23 cellular contexts compared by ENCODE assay signal in the genomic region with DNA sequence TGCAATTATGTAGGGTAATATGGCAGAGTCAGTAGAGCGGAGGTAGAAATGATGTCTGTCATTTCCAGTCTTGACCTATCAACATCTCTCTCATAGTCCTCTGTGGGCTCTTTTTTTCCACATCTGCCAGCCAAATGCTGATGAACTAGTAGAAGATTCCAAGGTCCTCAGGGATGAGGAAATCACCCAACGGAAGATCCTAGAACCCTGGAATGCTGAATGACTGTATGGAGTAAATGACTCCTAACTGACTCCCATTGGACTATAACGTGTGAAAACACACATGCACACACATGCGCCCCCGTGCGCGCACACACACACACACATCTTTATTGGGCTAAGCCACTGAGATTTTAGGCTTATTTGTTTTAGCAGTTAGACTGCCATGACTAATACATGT.
"Had no signal": no experiment of that assay in that cellular context is flagged by ENCODE, and none has a peak within 500 bp of the region (broad histone marks: within the 10 kb centered on the region; RNA-seq: fewer than 3 reads in every experiment).

No MANE protein-coding gene starts in this region.

- H3K9me3 ChIP-seq: MG63, SK-N-SH had no signal

- H3K27me3 ChIP-seq: MG63 had no signal

- H3K9me2 ChIP-seq: SK-N-SH had no signal

- H3K27ac ChIP-seq: RWPE1 had no signal

- H3K9ac ChIP-seq: SK-N-SH had no signal

- H3K4me3 ChIP-seq: MG63 had no signal

- DNase-seq: IMR-90, Karpas-422, KG1, MG63, NCI-H1092, NCI-H1105 treated with DMSO at 0.1 percent for 48 hours, NCI-H1417 treated with DMSO at 0.1 percent for 48 hours, NCI-H146, NCI-H1694 treated with DMSO at 0.1 percent for 48 hours, NCI-H2029, NCI-H2081 treated with DMSO at 0.1 percent for 48 hours, NCI-H2171, NCI-H226, NCI-H446, NCI-H510A, NCI-H524 treated with DMSO at 0.1 percent for 48 hours, NCI-H69, NCI-H774, SHP77, SK-N-SH, SW 1271, T-helper 1 cell had no signal

- H3K4me2 ChIP-seq: SK-N-SH had no signal

- H3K36me3 ChIP-seq: MG63 had no signal
